In genomic region chr1:48093696-48094518, GRCh38 we compare ENCODE assay signal across 8 cellular contexts.
DNase-seq lines count a peak whose midpoint lies in the region; ATAC-seq and TF ChIP-seq lines count a peak whose summit lies in the region.

No MANE protein-coding gene starts in this region.

- H3K36me3 ChIP-seq in lung (ENCODE audit: control insufficient read depth in 2 of 2, insufficient read depth in 2 of 2, low read length in 2 of 2): no peaks in the 10 kb centered on the region

- H3K4me3 ChIP-seq in AG04449 (ENCODE audit: low read depth, low read length): no peak overlapping the region
- H3K4me3 ChIP-seq in lung: no peak overlapping the region

- peak; percentile 71 for TF ChIP-seq CTCF in AG04449 (IDR thresholded peaks at IDR 0.05; ENCODE audit: insufficient read depth, low read length, missing control alignments)
- TF ChIP-seq CTCF in lung (IDR thresholded peaks at IDR 0.05; ENCODE audit: control extremely low read depth, extremely low read depth): peak; percentile 63

- no peak for DNase-seq in AG04449 (ENCODE audit: low read depth, low spot score)
- peak; percentile 76 for DNase-seq in NCI-H2107 treated with DMSO at 0.1 percent for 48 hours (lab: John Stamatoyannopoulos, UW; ENCODE audit: unreplicated experiment)
- peak; percentile 30 for DNase-seq in activated CD4-positive, CD25-positive, alpha-beta regulatory T cell treated with anti-CD3 and anti-CD28 coated beads, Interleukin-2, amount 50 U/mL, for 16 hours (ENCODE audit: low read depth, low spot score)
- DNase-seq in cerebellum (ENCODE audit: low spot score): peak; percentile 8
- DNase-seq in lung (ENCODE audit: low spot score): peak; percentile 81
- DNase-seq in stimulated activated CD8-positive, alpha-beta memory T cell treated with anti-CD3 and anti-CD28 coated beads, Interleukin-4, amount 100 ng/mL, for 1 hour (ENCODE audit: low read depth in 2 of 2, low spot score in 1 of 2): peak; percentile 32 to 47

- no peaks in the 10 kb centered on the region for H3K27me3 ChIP-seq in lung (ENCODE audit: control insufficient read depth, insufficient read depth)

- H3K4me1 ChIP-seq in lung (ENCODE audit: control insufficient read depth in 2 of 2, insufficient read depth in 2 of 2, low read length in 2 of 2): no peaks in the 10 kb centered on the region

- CTCF ChIA-PET in AG04449 (lab: Yijun Ruan, JAX): interaction anchor here (0.5 kb wide), 1 partner anchor 729 kb away, joined by 3 read pairs; no protein-coding TSS in a partner anchor

- H3K27ac ChIP-seq in lung (ENCODE audit: low read depth in 1 of 2, low read length in 1 of 2): no peak overlapping the region

- 22 to 32% methylated on average over 24 of the region's 24 CpGs for WGBS in lung, 2 donors

- POLR2A ChIA-PET in AG04449 (lab: Yijun Ruan, JAX): no interaction called here

- H3K9me3 ChIP-seq in lung (ENCODE audit: control insufficient read depth in 2 of 2, insufficient read depth in 1 of 2, low read length in 1 of 2): peaks cover 0 to 4% of the 10 kb centered on the region in 2 donors

- ATAC-seq in GM18861 (IDR thresholded peaks at IDR 0.05; ENCODE audit: unreplicated experiment): peak; percentile 94
- ATAC-seq in HG03097 (IDR thresholded peaks at IDR 0.05; ENCODE audit: low FRiP score, unreplicated experiment): peak; percentile 96
- ATAC-seq in lung (ENCODE audit: insufficient read depth, low FRiP score): peak; percentile 77
